Comparison of ENCODE assay signal across 8 cellular contexts in the genomic region with DNA sequence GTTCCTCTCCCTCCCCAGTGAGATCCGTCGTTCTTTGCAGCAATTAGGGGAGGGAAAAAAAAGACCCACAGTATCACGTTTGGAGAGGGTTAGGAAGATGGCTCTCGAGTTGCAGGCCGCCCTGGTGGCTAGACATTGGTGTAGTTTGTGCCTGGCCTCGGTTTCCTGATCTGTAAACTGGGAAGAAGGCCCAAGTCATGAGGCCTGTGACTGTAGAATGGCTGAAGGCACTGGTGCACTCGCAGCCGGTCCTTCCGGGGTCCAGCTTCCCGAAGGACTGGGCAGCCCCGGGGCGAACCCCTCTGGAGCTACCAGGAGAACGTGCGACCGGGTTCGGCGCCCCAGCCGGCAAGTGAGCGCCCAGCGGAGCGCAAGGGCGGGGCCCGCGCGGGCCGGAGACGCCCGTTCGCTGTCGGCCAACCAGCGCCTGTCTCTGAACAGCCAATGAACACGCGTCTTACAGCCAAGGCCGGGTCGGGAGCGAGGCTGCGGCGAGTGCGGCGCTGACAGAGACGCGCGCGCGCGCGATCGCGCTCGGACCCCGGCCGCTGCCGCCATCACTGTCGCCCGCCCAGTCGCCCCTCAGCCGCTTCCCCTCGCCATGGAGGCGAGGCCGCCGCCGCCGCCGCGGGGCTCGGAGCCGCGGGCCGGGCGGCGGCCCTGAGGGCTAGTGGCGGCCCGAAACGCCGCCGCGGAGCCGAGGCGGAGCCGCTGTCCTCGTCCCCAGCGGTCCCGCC. TPM values are rescaled to one million over a fixed set of nuclear protein-coding genes. Genes with fewer than 3 reads are reported as not detected.
DNase-seq lines count a peak whose midpoint lies in the region; ATAC-seq and TF ChIP-seq lines count a peak whose summit lies in the region.

A gene with protein sequence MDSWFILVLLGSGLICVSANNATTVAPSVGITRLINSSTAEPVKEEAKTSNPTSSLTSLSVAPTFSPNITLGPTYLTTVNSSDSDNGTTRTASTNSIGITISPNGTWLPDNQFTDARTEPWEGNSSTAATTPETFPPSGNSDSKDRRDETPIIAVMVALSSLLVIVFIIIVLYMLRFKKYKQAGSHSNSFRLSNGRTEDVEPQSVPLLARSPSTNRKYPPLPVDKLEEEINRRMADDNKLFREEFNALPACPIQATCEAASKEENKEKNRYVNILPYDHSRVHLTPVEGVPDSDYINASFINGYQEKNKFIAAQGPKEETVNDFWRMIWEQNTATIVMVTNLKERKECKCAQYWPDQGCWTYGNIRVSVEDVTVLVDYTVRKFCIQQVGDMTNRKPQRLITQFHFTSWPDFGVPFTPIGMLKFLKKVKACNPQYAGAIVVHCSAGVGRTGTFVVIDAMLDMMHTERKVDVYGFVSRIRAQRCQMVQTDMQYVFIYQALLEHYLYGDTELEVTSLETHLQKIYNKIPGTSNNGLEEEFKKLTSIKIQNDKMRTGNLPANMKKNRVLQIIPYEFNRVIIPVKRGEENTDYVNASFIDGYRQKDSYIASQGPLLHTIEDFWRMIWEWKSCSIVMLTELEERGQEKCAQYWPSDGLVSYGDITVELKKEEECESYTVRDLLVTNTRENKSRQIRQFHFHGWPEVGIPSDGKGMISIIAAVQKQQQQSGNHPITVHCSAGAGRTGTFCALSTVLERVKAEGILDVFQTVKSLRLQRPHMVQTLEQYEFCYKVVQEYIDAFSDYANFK (plus strand): TSS at position 472 of the 737 bp plus-strand sequence. CDS start 90,797 bp downstream, outside the sequence.

- H3K4me3 ChIP-seq in adrenal gland (peak within 1 kb of the TSS; percentile 43 to 98 (median 77)), heart right ventricle (peak within 1 kb of the TSS; percentile 65 to 100 (median 91)), upper lobe of left lung (peak within 1 kb of the TSS; percentile 90 to 98 (median 96))

- H3K36me3 ChIP-seq in adrenal gland (replicated peaks in 1 of 2) = no peaks in the 10 kb centered on the region
- H3K36me3 ChIP-seq in heart right ventricle = peaks cover 0 to 7% (median 0%) of the 10 kb centered on the region in 9 donors
- H3K36me3 ChIP-seq in upper lobe of left lung = no peaks in the 10 kb centered on the region

- DNase-seq in GM13976 (ENCODE audit: low spot score) (peak; percentile 96), NCI-H1436 treated with DMSO at 0.1 percent for 48 hours (lab: John Stamatoyannopoulos, UW) (peak; percentile 59), T-helper 1 cell (peak; percentile 71 to 93 (median 84)), adrenal gland (peak; percentile 92 to 96 (median 93)), heart right ventricle (peak; percentile 93 to 94), posterior vena cava (ENCODE audit: low spot score) (peak; percentile 97), upper lobe of left lung (peak; percentile 95 to 97)

- peaks cover 3 to 50% of the 10 kb centered on the region in 2 donors for H3K4me1 ChIP-seq in adrenal gland (replicated peaks in 1 of 2)
- peaks cover 2 to 64% (median 40%) of the 10 kb centered on the region in 9 donors for H3K4me1 ChIP-seq in heart right ventricle
- peaks cover 35 to 55% (median 43%) of the 10 kb centered on the region in 4 donors for H3K4me1 ChIP-seq in upper lobe of left lung

- peak within 1 kb of the TSS in 4 of 5 donors; percentile 19 to 83 (median 74) for H3K27ac ChIP-seq in adrenal gland
- H3K27ac ChIP-seq in heart right ventricle = peak within 1 kb of the TSS; percentile 68 to 93 (median 83)
- H3K27ac ChIP-seq in upper lobe of left lung = peak within 1 kb of the TSS; percentile 78 to 95 (median 85)

- H3K27me3 ChIP-seq in adrenal gland = no peaks in the 10 kb centered on the region
- H3K27me3 ChIP-seq in heart right ventricle = no peaks in the 10 kb centered on the region
- H3K27me3 ChIP-seq in upper lobe of left lung = no peaks in the 10 kb centered on the region

- 0% methylated on average over 1 to 83 of the region's 83 CpGs for WGBS in adrenal gland, 4 donors
- 0 to 1% methylated on average over 65 to 83 of the region's 83 CpGs for WGBS in heart right ventricle, 2 donors
- 0% methylated on average over 15 of the region's 83 CpGs for WGBS in upper lobe of left lung, 2 donors

- peak; percentile 69 to 85 for TF ChIP-seq POLR2A in adrenal gland (IDR thresholded peaks at IDR 0.05)
- peak in 3 of 4 donors; percentile 52 to 93 (median 78) for TF ChIP-seq POLR2A in upper lobe of left lung (IDR thresholded peaks at IDR 0.05)

- intact Hi-C loops in adrenal gland (cut with DNase I) (loop anchor here in 1 of 2 donors (10.0 kb wide), 1 partner anchor 92 kb away; no protein-coding TSS in a partner anchor), heart right ventricle (cut with DNase I) (loop anchor here in 2 of 10 donors (10.0 kb wide), 2 partner anchors 112 to 132 kb away; no protein-coding TSS in a partner anchor), posterior vena cava (cut with DNase I) (no loop called here)

- TF ChIP-seq EP300 in upper lobe of left lung (IDR thresholded peaks at IDR 0.05) = no peak

- in situ Hi-C loops in GM13976 (cut with MboI; ENCODE audit: low sequenced_read_pairs, unreplicated experiment) = no loop called here

- ATAC-seq in HG02840 (IDR thresholded peaks at IDR 0.05; ENCODE audit: low FRiP score, unreplicated experiment) (peak; percentile 92), heart right ventricle (peak; percentile 96 to 99 (median 97)), upper lobe of left lung (ENCODE audit: low FRiP score in 2 of 2) (peak; percentile 96 to 98)

- no peak for TF ChIP-seq CTCF in GM13976 (IDR thresholded peaks at IDR 0.05; ENCODE audit: borderline replicate concordance, control extremely low read depth, extremely low read depth, insufficient read depth, missing control alignments)
- no peak for TF ChIP-seq CTCF in adrenal gland (IDR thresholded peaks at IDR 0.05)
- TF ChIP-seq CTCF in heart right ventricle (IDR thresholded peaks at IDR 0.05) = no peak
- peak in 1 of 6 experiments; percentile 3 for TF ChIP-seq CTCF in upper lobe of left lung (IDR thresholded peaks at IDR 0.05)

- no peaks in the 10 kb centered on the region for H3K9me3 ChIP-seq in adrenal gland (replicated peaks in 1 of 3)
- H3K9me3 ChIP-seq in heart right ventricle = no peaks in the 10 kb centered on the region
- H3K9me3 ChIP-seq in upper lobe of left lung = no peaks in the 10 kb centered on the region

RNA-seq across cellular contexts. Expression of the gene that starts here (rescaled TPM):
- total RNA-seq in adrenal gland (10 to 100 TPM; 33.5 to 62.5 (median 47.9) TPM), heart right ventricle (10 to 100 TPM; 22.1 to 37.3 (median 30.1) TPM), posterior vena cava (10 to 100 TPM; 49.2 to 62.5 TPM), upper lobe of left lung (10 to 100 TPM; 22.0 to 60.3 (median 51.1) TPM)
- polyA plus RNA-seq in adrenal gland (10 to 100 TPM; 16.3 to 94.7 (median 16.7) TPM), heart right ventricle (10 to 100 TPM in 1 of 2 donors, 1 to 10 TPM in 1; 8.9 to 16.7 TPM)

Comparison
In these comparisons a context has a peak if more than half of its experiments do, and no peak if none do; other contexts are left out.
1. Peak in every context shown above with its lines: DNase-seq, ATAC-seq, H3K4me3 ChIP-seq and H3K27ac ChIP-seq.